In the genomic region with DNA sequence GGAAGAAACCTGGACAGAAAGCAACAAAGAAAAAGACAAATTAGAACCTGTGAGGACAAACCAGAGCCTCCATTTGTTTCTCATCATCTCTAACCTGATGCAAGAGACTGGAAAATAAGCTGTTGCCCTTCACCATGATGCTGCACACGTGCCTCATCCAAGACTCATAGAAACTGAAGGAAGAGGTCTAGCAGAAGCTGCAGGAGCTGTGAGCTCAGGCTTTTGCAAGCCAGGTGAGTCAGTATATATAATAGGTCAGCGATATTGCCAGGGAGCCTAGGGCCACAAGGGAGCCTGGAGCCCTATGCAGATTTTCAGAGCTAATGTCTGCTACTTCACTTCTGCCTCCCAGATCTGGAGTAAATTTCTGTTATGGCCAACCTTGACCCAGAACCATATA, we compare ENCODE assay signal across 27 cellular contexts.
"Had no signal": no experiment of that assay in that cellular context is flagged by ENCODE, and none has a peak within 500 bp of the region (broad histone marks: within the 10 kb centered on the region; RNA-seq: fewer than 3 reads in every experiment).

No MANE protein-coding gene starts in this region.

- H3K27me3 Mint-ChIP-seq: stimulated activated memory B cell treated with anti-CD40 and anti-IgM and Interleukin-4, amounts not matched to agents 10 μg/mL and 1 μg/mL and 100 μg/mL, for 72 hours had no signal

- FAIRE-seq: endometrium, urothelium cell line had no signal

- H3K4me1 Mint-ChIP-seq: immature natural killer cell; memory B cell; natural killer cell; stimulated activated memory B cell treated with anti-CD40 and anti-IgM and Interleukin-4, amounts not matched to agents 10 μg/mL and 1 μg/mL and 100 μg/mL, for 72 hours had no signal

- H3K27ac ChIP-seq: lower lobe of right lung, ovary, psoas muscle, spleen, testis, tibial artery, upper lobe of left lung had no signal

- H3K27ac Mint-ChIP-seq: effector memory CD8-positive, alpha-beta T cell; immature natural killer cell; memory B cell; natural killer cell; stimulated activated memory B cell treated with anti-CD40 and anti-IgM and Interleukin-4, amounts not matched to agents 10 μg/mL and 1 μg/mL and 100 μg/mL, for 72 hours had no signal

- H3K4me3 Mint-ChIP-seq: effector memory CD8-positive, alpha-beta T cell; immature natural killer cell; memory B cell; natural killer cell; stimulated activated memory B cell treated with anti-CD40 and anti-IgM and Interleukin-4, amounts not matched to agents 10 μg/mL and 1 μg/mL and 100 μg/mL, for 72 hours had no signal

- H3K9me3 ChIP-seq: lower lobe of right lung, ovary, psoas muscle, spleen, testis, tibial artery, upper lobe of left lung had no signal

- DNase-seq: cortex of kidney; effector memory CD8-positive, alpha-beta T cell; foreskin melanocyte; hypothalamus; immature natural killer cell; islet precursor cell; left ventricle myocardium superior; lower lobe of right lung; natural killer cell; occipital lobe; ovary; posterior cingulate gyrus; psoas muscle; right cardiac atrium; spleen; stimulated activated CD4-positive, alpha-beta T cell treated with anti-CD3 and anti-CD28 coated beads, Interleukin-4, amount 100 ng/mL, for 4 hours; stimulated activated naive CD8-positive, alpha-beta T cell treated with anti-CD3 and anti-CD28 coated beads, Interleukin-15, Interleukin-2, amounts not matched to agents 100 U/mL and 50 U/mL, for 24 hours; substantia nigra; testis; tibial artery; upper lobe of left lung had no signal

- H3K27me3 ChIP-seq: ovary, testis, tibial artery, upper lobe of left lung had no signal

- H3K36me3 Mint-ChIP-seq: immature natural killer cell; memory B cell; natural killer cell; stimulated activated memory B cell treated with anti-CD40 and anti-IgM and Interleukin-4, amounts not matched to agents 10 μg/mL and 1 μg/mL and 100 μg/mL, for 72 hours had no signal

- H3K4me3 ChIP-seq: lower lobe of right lung, ovary, psoas muscle, skin epidermis, spleen, testis, tibial artery, upper lobe of left lung had no signal

- ATAC-seq: effector memory CD8-positive, alpha-beta T cell; esophagus mucosa; left ventricle myocardium superior; lower lobe of right lung; natural killer cell; right cardiac atrium; stimulated activated memory B cell treated with anti-CD40 and anti-IgM and Interleukin-4, amounts not matched to agents 10 μg/mL and 1 μg/mL and 100 μg/mL, for 72 hours; stimulated activated naive CD8-positive, alpha-beta T cell treated with anti-CD3 and anti-CD28 coated beads, Interleukin-15, Interleukin-2, amounts not matched to agents 100 U/mL and 50 U/mL, for 24 hours had no signal

- H3K4me1 ChIP-seq: lower lobe of right lung, psoas muscle, spleen, testis, upper lobe of left lung had no signal

- H3K36me3 ChIP-seq: lower lobe of right lung, ovary, spleen, tibial artery, upper lobe of left lung had no signal
